Comparison of ENCODE assay signal across 8 cellular contexts in the genomic region with DNA sequence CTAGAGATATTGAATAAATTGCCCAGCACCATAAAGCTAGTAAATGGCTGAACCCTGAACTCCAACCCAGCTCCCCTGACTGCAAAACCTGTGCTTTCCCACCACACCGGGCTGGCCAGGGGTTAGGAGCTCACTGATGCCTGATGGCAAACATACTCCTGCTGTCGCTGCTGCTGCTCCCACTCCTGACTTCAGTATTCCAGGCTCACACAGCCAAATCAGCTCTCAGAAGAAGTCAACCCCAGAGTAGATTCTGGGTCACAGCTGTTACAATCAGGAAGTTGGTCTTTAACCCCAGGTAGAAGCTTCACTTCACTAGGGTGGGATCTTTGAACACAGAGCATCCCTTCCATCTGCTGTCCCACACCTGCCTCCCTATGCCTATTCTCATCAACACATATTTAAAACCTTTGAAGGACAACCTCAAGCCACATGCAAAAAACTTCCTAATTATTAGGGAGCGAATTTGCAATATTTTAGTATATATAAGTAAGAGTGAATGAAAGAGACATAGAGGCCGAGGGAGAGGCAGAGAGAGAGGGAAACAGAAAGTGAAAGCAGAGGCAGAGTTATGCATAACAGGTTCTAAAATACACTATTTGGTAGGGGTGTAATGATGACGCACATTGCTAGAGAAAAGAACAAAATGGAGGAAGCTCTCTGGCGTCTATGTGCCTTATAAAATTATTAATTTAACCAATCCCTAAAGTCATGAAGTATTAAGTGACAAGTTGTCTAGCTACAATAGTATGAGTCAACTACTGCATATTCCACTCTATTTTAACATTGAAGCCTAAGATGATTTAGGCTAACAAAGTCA.
DNase-seq lines count a peak whose midpoint lies in the region; ATAC-seq lines count a peak whose summit lies in the region.

No MANE protein-coding gene starts in this region.

- no peaks in the 10 kb centered on the region for H3K27me3 Mint-ChIP-seq in naive thymus-derived CD4-positive, alpha-beta T cell

- H3K27ac ChIP-seq in SJSA1 = peak overlapping the region; percentile 67
- H3K27ac ChIP-seq in naive thymus-derived CD4-positive, alpha-beta T cell (ENCODE audit: low read depth, low read length) = peak overlapping the region; percentile 73

- H3K36me3 Mint-ChIP-seq in naive thymus-derived CD4-positive, alpha-beta T cell = peaks cover 0 to 36% (median 7%) of the 10 kb centered on the region in 5 donors

- H3K27me3 ChIP-seq in SJSA1 (replicated peaks) = no peaks in the 10 kb centered on the region
- H3K27me3 ChIP-seq in naive thymus-derived CD4-positive, alpha-beta T cell (ENCODE audit: control insufficient read depth in 2 of 2, insufficient read depth in 2 of 2, low read length in 2 of 2) = no peaks in the 10 kb centered on the region

- H3K4me1 Mint-ChIP-seq in naive thymus-derived CD4-positive, alpha-beta T cell = peaks cover 18 to 69% (median 49%) of the 10 kb centered on the region in 7 donors

- peaks cover 0 to 33% (median 8%) of the 10 kb centered on the region in 11 donors for H3K9me3 Mint-ChIP-seq in naive thymus-derived CD4-positive, alpha-beta T cell

- H3K27ac Mint-ChIP-seq in naive thymus-derived CD4-positive, alpha-beta T cell = peak overlapping the region; percentile 90 to 99 (median 96)

- no peaks in the 10 kb centered on the region; the same call in 1 of the 2 replicates for H3K9me3 ChIP-seq in SJSA1 (replicated peaks)
- no peaks in the 10 kb centered on the region for H3K9me3 ChIP-seq in naive thymus-derived CD4-positive, alpha-beta T cell (ENCODE audit: control insufficient read depth in 2 of 3, low read length in 3 of 3)

- DNase-seq in stimulated activated CD4-positive, alpha-beta T cell treated with anti-CD3 and anti-CD28 coated beads, Interleukin-2, amount 100 ng/mL, for 48 hours = peak; percentile 3 to 6
- no peak for DNase-seq in stimulated activated CD4-positive, alpha-beta T cell treated with anti-CD3 and anti-CD28 coated beads, Interleukin-12 subunit alpha, Interleukin-12 subunit beta, amount 100 ng/mL, for 4 hours
- DNase-seq in SJSA1 (ENCODE audit: low read depth in 1 of 2, low spot score in 2 of 2) = peak in 1 of 2 experiments; percentile 51
- peak; percentile 56 for DNase-seq in dermis blood vessel endothelial cell
- DNase-seq in naive thymus-derived CD4-positive, alpha-beta T cell = peak in 7 of 9 donors; percentile 69 to 85 (median 82)
- no peak for DNase-seq in NCI-H2107 (lab: John Stamatoyannopoulos, UW)
- no peak for DNase-seq in globus pallidus (ENCODE audit: low spot score)

- POLR2A ChIA-PET in naive thymus-derived CD4-positive, alpha-beta T cell (lab: Charles Lee) = interaction anchor here (0.5 to 1.9 kb wide), 10 partner anchors 10 to 1282 kb away, joined by 3 to 9 read pairs (median 4); a partner anchor contains a TSS

- H3K4me3 ChIP-seq in SJSA1 = peak overlapping the region; percentile 1; the same call in 1 of the 2 replicates
- peak overlapping the region; percentile 49 for H3K4me3 ChIP-seq in naive thymus-derived CD4-positive, alpha-beta T cell (ENCODE audit: low read length)

- peak; percentile 98 for ATAC-seq in HG02973 (IDR thresholded peaks at IDR 0.05; ENCODE audit: unreplicated experiment)
- peak; percentile 96 for ATAC-seq in naive thymus-derived CD4-positive, alpha-beta T cell

- H3K4me1 ChIP-seq in SJSA1 (replicated peaks) = peaks cover 28% of the 10 kb centered on the region
- H3K4me1 ChIP-seq in naive thymus-derived CD4-positive, alpha-beta T cell (ENCODE audit: control insufficient read depth in 2 of 2, insufficient read depth in 2 of 2, low read length in 2 of 2) = peaks cover 15 to 26% of the 10 kb centered on the region in 2 donors

- peak overlapping the region; percentile 66 to 81 (median 78) for H3K4me3 Mint-ChIP-seq in naive thymus-derived CD4-positive, alpha-beta T cell

- no peaks in the 10 kb centered on the region for H3K36me3 ChIP-seq in SJSA1
- H3K36me3 ChIP-seq in naive thymus-derived CD4-positive, alpha-beta T cell (ENCODE audit: control insufficient read depth in 2 of 3, insufficient read depth in 3 of 3, low read length in 3 of 3) = no peaks in the 10 kb centered on the region

- CTCF ChIA-PET in naive thymus-derived CD4-positive, alpha-beta T cell (lab: Charles Lee) = interaction anchor here (0.7 to 2.6 kb wide), 3 partner anchors 36 to 644 kb away, joined by 3 to 6 read pairs (median 5); no protein-coding TSS in a partner anchor

- intact Hi-C loops in naive thymus-derived CD4-positive, alpha-beta T cell (cut with micrococcal nuclease) = loop anchor here (1.0 to 10.0 kb wide), 15 partner anchors 15 to 1282 kb away; a partner anchor contains a TSS

Comparison
In these comparisons a context has a peak if more than half of its experiments do, and no peak if none do; other contexts are left out.
1. DNase-seq: peak in stimulated activated CD4-positive, alpha-beta T cell treated with anti-CD3 and anti-CD28 coated beads, Interleukin-2, amount 100 ng/mL, for 48 hours (2 of 2), dermis blood vessel endothelial cell (single experiment) and naive thymus-derived CD4-positive, alpha-beta T cell (7 of 9); none in stimulated activated CD4-positive, alpha-beta T cell treated with anti-CD3 and anti-CD28 coated beads, Interleukin-12 subunit alpha, Interleukin-12 subunit beta, amount 100 ng/mL, for 4 hours (single experiment), NCI-H2107 (single experiment) and globus pallidus (single experiment).